ENCODE assay signal across 8 cellular contexts in the genomic region with DNA sequence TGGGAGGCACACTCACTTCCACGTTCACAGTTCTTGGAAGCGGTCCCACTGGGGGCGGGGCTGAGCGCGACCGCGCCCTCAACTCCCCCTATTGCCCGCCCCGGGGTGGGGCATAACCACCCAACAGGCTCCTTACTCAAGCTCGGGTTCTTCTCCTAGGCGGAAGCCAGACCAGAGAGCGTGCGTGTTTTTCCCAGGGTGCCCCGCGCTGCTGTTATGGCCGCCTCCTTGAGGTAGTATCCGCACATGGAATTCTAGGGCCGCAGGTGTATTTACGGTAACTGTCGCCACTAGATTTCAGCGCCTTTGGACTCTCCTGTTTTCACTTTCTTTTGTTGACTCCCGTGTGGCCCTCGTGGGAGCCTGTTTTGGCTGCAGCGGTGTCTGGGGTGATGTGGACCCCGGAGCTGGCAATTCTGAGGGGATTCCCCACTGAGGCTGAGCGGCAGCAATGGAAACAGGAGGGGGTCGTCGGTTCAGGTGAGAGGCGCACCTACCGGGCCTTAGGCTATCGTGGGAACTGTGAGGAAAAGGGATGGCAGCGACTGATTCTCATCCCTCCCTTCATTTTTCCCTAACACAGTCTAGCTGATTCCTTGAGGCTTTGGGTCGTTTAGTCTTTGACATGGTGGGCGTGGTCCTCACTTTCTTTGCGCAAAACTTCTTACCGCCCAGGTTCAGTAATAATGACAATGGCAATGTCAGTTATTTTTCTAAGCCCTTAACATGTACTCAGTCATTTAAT. TPM values are rescaled to one million over a fixed set of nuclear protein-coding genes. Genes with fewer than 3 reads are reported as not detected.
DNase-seq lines count a peak whose midpoint lies in the region; ATAC-seq, FAIRE-seq and TF ChIP-seq lines count a peak whose summit lies in the region.

Gene TTC27, plus strand, starts transcription at position 150 of the 745 bp plus-strand sequence. Its CDS starts 243 bp downstream, at position 393.

- DNase-seq in D721Med (ENCODE audit: insufficient read length, low spot score) (peak; percentile 91), HuH-7.5 (ENCODE audit: low spot score) (peak; percentile 71), OCI-LY7 (ENCODE audit: low spot score) (peak; percentile 95), activated T-cell treated with anti-CD3 and anti-CD28 coated beads for 1 hour (ENCODE audit: low read depth) (peak; percentile 96), epithelial cell of esophagus (ENCODE audit: low read depth) (peak; percentile 98)
- DNase-seq in stimulated activated CD8-positive, alpha-beta memory T cell treated with anti-CD3 and anti-CD28 coated beads, Interleukin-4, amount 100 ng/mL, for 24 hours (ENCODE audit: low read depth), result peak; percentile 91

- no peak for FAIRE-seq in D721Med (lab: Jason Lieb, UNC)

- peaks cover 32% of the 10 kb centered on the region for H3K36me3 ChIP-seq in OCI-LY7 (ENCODE audit: insufficient read depth, low read length)

- H3K4me2 ChIP-seq in OCI-LY7 (ENCODE audit: low read length), result peak within 1 kb of the TSS; percentile 81

- peak within 1 kb of the TSS; percentile 31 for H3K27ac ChIP-seq in OCI-LY7 (ENCODE audit: low read depth, low read length, poor library complexity, severe bottlenecking)

- peak within 1 kb of the TSS; percentile 99 for H3K4me3 ChIP-seq in OCI-LY7 (ENCODE audit: low read depth, low read length, poor library complexity, severe bottlenecking)
- peak within 1 kb of the TSS; percentile 93 for H3K4me3 ChIP-seq in epithelial cell of esophagus (ENCODE audit: low read length)
- peak within 1 kb of the TSS; percentile 75 for H3K4me3 ChIP-seq in mononuclear cell (ENCODE audit: low read length)

- CTCF ChIA-PET in OCI-LY7 (lab: Charles Lee; ENCODE audit: unreplicated experiment), result no interaction called here

- peak within 1 kb of the TSS; percentile 100 for H2AFZ ChIP-seq in OCI-LY7 (ENCODE audit: low read length)

- peaks cover 17% of the 10 kb centered on the region for H3K4me1 ChIP-seq in OCI-LY7 (ENCODE audit: insufficient read depth, low read length, poor library complexity, severe bottlenecking)
- H3K4me1 ChIP-seq in mononuclear cell (ENCODE audit: insufficient read depth, low read length), result peaks cover 15% of the 10 kb centered on the region

- ATAC-seq in GM21526 (IDR thresholded peaks at IDR 0.05; ENCODE audit: low FRiP score, unreplicated experiment), result peak; percentile 99

- no peaks in the 10 kb centered on the region for H3K9me2 ChIP-seq in OCI-LY7 (ENCODE audit: insufficient read depth, low read length)

- peaks cover 31% of the 10 kb centered on the region for H3K79me2 ChIP-seq in OCI-LY7 (ENCODE audit: insufficient read depth, low read depth, low read length)

- POLR2A ChIA-PET in OCI-LY7 (lab: Charles Lee), result interaction anchor here (0.6 kb wide), 1 partner anchor 563 kb away, joined by 3 read pairs; no protein-coding TSS in a partner anchor

- TF ChIP-seq CTCF in D721Med (IDR thresholded peaks at IDR 0.05; ENCODE audit: insufficient read depth, missing control alignments) (no peak), OCI-LY7 (conservative IDR thresholded peaks at IDR 0.05; ENCODE audit: low read length) (no peak), epithelial cell of esophagus (IDR thresholded peaks at IDR 0.05; ENCODE audit: insufficient read depth, low read depth, low read length, missing control alignments) (no peak)

- no peaks in the 10 kb centered on the region for H3K9me3 ChIP-seq in OCI-LY7 (ENCODE audit: low read length)
- H3K9me3 ChIP-seq in mononuclear cell (ENCODE audit: low read depth, low read length), result no peaks in the 10 kb centered on the region

- TSS peak; percentile 76 for BruUV-seq in OCI-LY7 (replicated peaks; lab: Mats Ljungman, UMichigan)

- intact Hi-C loops in OCI-LY7 (cut with micrococcal nuclease; ENCODE audit: unreplicated experiment), result loop anchor here (2.0 to 5.0 kb wide), 2 partner anchors 271 to 319 kb away; partner anchors contain the start of genes BIRC6 and LTBP1

- H4K20me1 ChIP-seq in OCI-LY7 (ENCODE audit: insufficient read depth, low read length), result no peaks in the 10 kb centered on the region

- no peaks in the 10 kb centered on the region for H3K27me3 ChIP-seq in mononuclear cell (ENCODE audit: insufficient read depth, low read length)

RNA-seq across cellular contexts. Expression of gene TTC27, which starts in this region (rescaled TPM):
- 20.0 and 27.7 TPM in 2 replicates for total RNA-seq in OCI-LY7 (2014; rRNA removed; shearing (Covaris generic))
- 21.4 and 25.3 TPM in 2 replicates for total RNA-seq in OCI-LY7 (2022)
- 10.8 TPM for total RNA-seq in mononuclear cell

Comparison
In these comparisons a context has a peak if more than half of its experiments do, and no peak if none do; other contexts are left out.
1. Peak in every context shown above with its lines: DNase-seq, ATAC-seq, H3K4me3 ChIP-seq and H3K27ac ChIP-seq.